ENCODE assay signal across 9 cellular contexts in genomic region chr4:100848865-100849264, GRCh38.
DNase-seq lines count a peak whose midpoint lies in the region; ATAC-seq and TF ChIP-seq lines count a peak whose summit lies in the region.
"Had no signal": no experiment of that assay in that cellular context is flagged by ENCODE, and none has a peak within 500 bp of the region (broad histone marks: within the 10 kb centered on the region; RNA-seq: fewer than 3 reads in every experiment).

No MANE protein-coding gene starts in this region.

- H3K4me3 ChIP-seq in CD4-positive, CD25-positive, alpha-beta regulatory T cell (ENCODE audit: low read depth, low read length), result no peak overlapping the region
- no peak overlapping the region for H3K4me3 ChIP-seq in astrocyte of the spinal cord (ENCODE audit: low read depth, low read length)

- no peak overlapping the region for H3K4me3 Mint-ChIP-seq in CD4-positive, CD25-positive, alpha-beta regulatory T cell
- H3K4me3 Mint-ChIP-seq: activated naive CD4-positive, alpha-beta T cell treated with anti-CD3 and anti-CD28 coated beads, Interleukin-2, amount 50 U/mL, for 24 hours had no signal

- no peaks in the 10 kb centered on the region for H3K27me3 Mint-ChIP-seq in CD4-positive, CD25-positive, alpha-beta regulatory T cell
- H3K27me3 Mint-ChIP-seq: activated naive CD4-positive, alpha-beta T cell treated with anti-CD3 and anti-CD28 coated beads, Interleukin-2, amount 50 U/mL, for 24 hours had no signal

- H3K9me3 ChIP-seq in CD4-positive, CD25-positive, alpha-beta regulatory T cell (ENCODE audit: control insufficient read depth in 2 of 2, low read length in 2 of 2), result no peaks in the 10 kb centered on the region

- H3K4me1 ChIP-seq in CD4-positive, CD25-positive, alpha-beta regulatory T cell (ENCODE audit: control insufficient read depth, insufficient read depth, low read length, poor library complexity, severe bottlenecking), result no peaks in the 10 kb centered on the region

- ATAC-seq in CD4-positive, CD25-positive, alpha-beta regulatory T cell (ENCODE audit: low read depth in 2 of 2), result peak; percentile 52 to 64
- peak; percentile 73 for ATAC-seq in GM19035 (IDR thresholded peaks at IDR 0.05; ENCODE audit: unreplicated experiment)
- ATAC-seq in HG03196 (IDR thresholded peaks at IDR 0.05; ENCODE audit: unreplicated experiment), result peak; percentile 70
- no peak for ATAC-seq in HG03108 (IDR thresholded peaks at IDR 0.05; ENCODE audit: unreplicated experiment)

- in situ Hi-C loops in astrocyte of the spinal cord (cut with HindIII; ENCODE audit: low sequenced_read_pairs), result no loop called here

- no peaks in the 10 kb centered on the region for H3K27me3 ChIP-seq in CD4-positive, CD25-positive, alpha-beta regulatory T cell (ENCODE audit: control insufficient read depth, insufficient read depth, low read length)

- no peaks in the 10 kb centered on the region for H3K36me3 ChIP-seq in CD4-positive, CD25-positive, alpha-beta regulatory T cell (ENCODE audit: control insufficient read depth, insufficient read depth, low read length)

- peak; percentile 7 for TF ChIP-seq CTCF in astrocyte of the spinal cord (IDR thresholded peaks at IDR 0.05; ENCODE audit: low read depth, low read length)

- H3K4me1 Mint-ChIP-seq in CD4-positive, CD25-positive, alpha-beta regulatory T cell, result peaks cover 0 to 2% (median 0%) of the 10 kb centered on the region in 4 donors
- H3K4me1 Mint-ChIP-seq: activated naive CD4-positive, alpha-beta T cell treated with anti-CD3 and anti-CD28 coated beads, Interleukin-2, amount 50 U/mL, for 24 hours had no signal

- H3K27ac ChIP-seq in CD4-positive, CD25-positive, alpha-beta regulatory T cell (ENCODE audit: insufficient read depth, low read length, poor library complexity, severe bottlenecking), result no peak overlapping the region

- DNase-seq in CD4-positive, CD25-positive, alpha-beta regulatory T cell, result peak in 1 of 3 donors; percentile 13
- DNase-seq in astrocyte of the spinal cord (ENCODE audit: low read depth, low spot score) (no peak), NCI-H748 (lab: John Stamatoyannopoulos, UW; ENCODE audit: unreplicated experiment) (no peak), NOMO-1 treated with DMSO at 0.1 percent for 48 hours (lab: John Stamatoyannopoulos, UW; ENCODE audit: unreplicated experiment) (no peak), NCI-H1436 (lab: John Stamatoyannopoulos, UW) (no peak)

- H3K36me3 Mint-ChIP-seq in CD4-positive, CD25-positive, alpha-beta regulatory T cell, result no peaks in the 10 kb centered on the region
- H3K36me3 Mint-ChIP-seq: activated naive CD4-positive, alpha-beta T cell treated with anti-CD3 and anti-CD28 coated beads, Interleukin-2, amount 50 U/mL, for 24 hours had no signal

- H3K27ac Mint-ChIP-seq in CD4-positive, CD25-positive, alpha-beta regulatory T cell, result no peak overlapping the region
- H3K27ac Mint-ChIP-seq: activated naive CD4-positive, alpha-beta T cell treated with anti-CD3 and anti-CD28 coated beads, Interleukin-2, amount 50 U/mL, for 24 hours had no signal

- H3K9me3 Mint-ChIP-seq in CD4-positive, CD25-positive, alpha-beta regulatory T cell, result peaks cover 0 to 2% (median 0%) of the 10 kb centered on the region in 7 donors
- H3K9me3 Mint-ChIP-seq: activated naive CD4-positive, alpha-beta T cell treated with anti-CD3 and anti-CD28 coated beads, Interleukin-2, amount 50 U/mL, for 24 hours had no signal
